In genomic region chr3:168096210-168096795, GRCh38 we compare ENCODE assay signal across 1 cellular context.
A peak's percentile ranks its signal among the peaks of the same experiment; 100 is the strongest.
TF ChIP-seq lines count a peak whose summit lies in the region.

No MANE protein-coding gene starts in this region.

TF ChIP-seq in K562, 482 proteins besides CTCF, POLR2A, EP300 and RAD21 (continued from another document and continues in another):
- no peak for TF ChIP-seq THAP7 (CRISPR knock-in tag; IDR thresholded peaks at IDR 0.05)
- TF ChIP-seq YY1 (IDR thresholded peaks at IDR 0.05; ENCODE audit: borderline replicate concordance in 1 of 3, control insufficient read depth in 1 of 3, extremely low read depth in 1 of 3, insufficient read depth in 3 of 3, insufficient read length in 1 of 3, insufficient replicate concordance in 2 of 3, low read depth in 1 of 3, low read length in 2 of 3) = peak in 1 of 3 experiments; percentile 41
- TF ChIP-seq ZNF639 (CRISPR knock-in tag; conservative IDR thresholded peaks at IDR 0.05 in 1 of 2, IDR thresholded peaks at IDR 0.05 in 1 of 2) = peak in 1 of 2 experiments; percentile 73; a peak in 2 of 4 replicates
- 0 out of 2 replicates have a peak, but pooled peaks have one; percentile 43 for TF ChIP-seq FOXK1 (CRISPR knock-in tag; IDR thresholded peaks at IDR 0.05; ENCODE audit: borderline replicate concordance)
- TF ChIP-seq ELK1 (CRISPR knock-in tag; IDR thresholded peaks at IDR 0.05) = no peak
- no peak for TF ChIP-seq MBD2 (IDR thresholded peaks at IDR 0.05; ENCODE audit: borderline replicate concordance, low read depth)
- peak; percentile 43 for TF ChIP-seq TAF9B (IDR thresholded peaks at IDR 0.05; ENCODE audit: partially characterized antibody)
- no peak for TF ChIP-seq CHAMP1 (IDR thresholded peaks at IDR 0.05)
- no peak for TF ChIP-seq FIP1L1 (IDR thresholded peaks at IDR 0.05; ENCODE audit: low read depth, low read length, poor library complexity, severe bottlenecking)
- TF ChIP-seq KLF6 (CRISPR knock-in tag; IDR thresholded peaks at IDR 0.05; ENCODE audit: borderline replicate concordance) = 0 out of 2 replicates have a peak, but pooled peaks have one; percentile 28
- TF ChIP-seq ZNF766 (CRISPR knock-in tag; conservative IDR thresholded peaks at IDR 0.05) = no peak
- 0 out of 2 replicates have a peak, but pooled peaks have one; percentile 30 for TF ChIP-seq NR4A1 (CRISPR knock-in tag; IDR thresholded peaks at IDR 0.05)
- no peak for TF ChIP-seq NR4A1 (tag; IDR thresholded peaks at IDR 0.05)
- no peak for TF ChIP-seq RFX1 (IDR thresholded peaks at IDR 0.05)
- TF ChIP-seq USF2 (CRISPR knock-in tag; IDR thresholded peaks at IDR 0.05) = peak; percentile 78
- TF ChIP-seq ZNF311 (CRISPR knock-in tag; IDR thresholded peaks at IDR 0.05) = no peak
- no peak for TF ChIP-seq RERE (CRISPR knock-in tag; IDR thresholded peaks at IDR 0.05; ENCODE audit: borderline replicate concordance)
- TF ChIP-seq ZNF695 (CRISPR knock-in tag; IDR thresholded peaks at IDR 0.05) = no peak
- TF ChIP-seq SIN3A (IDR thresholded peaks at IDR 0.05; ENCODE audit: borderline replicate concordance in 2 of 2, control insufficient read depth in 1 of 2, low read depth in 2 of 2, low read length in 2 of 2) = no peak; a peak in 1 of 4 replicates
- no peak for TF ChIP-seq TSHZ1 (CRISPR knock-in tag; IDR thresholded peaks at IDR 0.05)
- TF ChIP-seq STAT5A (IDR thresholded peaks at IDR 0.05; ENCODE audit: borderline replicate concordance, low read length) = peak; percentile 30; the same call in 1 of the 2 replicates
- no peak for TF ChIP-seq PRMT5 (CRISPR knock-in tag; IDR thresholded peaks at IDR 0.05)
- TF ChIP-seq ZBTB43 (CRISPR knock-in tag; IDR thresholded peaks at IDR 0.05) = no peak
- TF ChIP-seq CCNT2 (IDR thresholded peaks at IDR 0.05; ENCODE audit: borderline replicate concordance, extremely low read depth, insufficient read length, low read depth, low read length) = no peak
- no peak for TF ChIP-seq HDAC8 (tag; IDR thresholded peaks at IDR 0.05)
- TF ChIP-seq ARID4B (CRISPR knock-in tag; IDR thresholded peaks at IDR 0.05) = peak; percentile 48; the same call in 1 of the 2 replicates
- TF ChIP-seq NR2C1 (IDR thresholded peaks at IDR 0.05) = no peak
- TF ChIP-seq NR2C1 (tag; IDR thresholded peaks at IDR 0.05) = 0 out of 2 replicates have a peak, but pooled peaks have one; percentile 14
- no peak for TF ChIP-seq JUND (IDR thresholded peaks at IDR 0.05; ENCODE audit: borderline replicate concordance, low read depth, low read length)
- no peak for TF ChIP-seq JUND (tag; IDR thresholded peaks at IDR 0.05; ENCODE audit: borderline replicate concordance, low read depth, low read length)
- peak; percentile 29; the same call in 1 of the 2 replicates for TF ChIP-seq NBN (IDR thresholded peaks at IDR 0.05; ENCODE audit: low read depth)
